ENCODE assay signal across 1 cellular context in the genomic region with DNA sequence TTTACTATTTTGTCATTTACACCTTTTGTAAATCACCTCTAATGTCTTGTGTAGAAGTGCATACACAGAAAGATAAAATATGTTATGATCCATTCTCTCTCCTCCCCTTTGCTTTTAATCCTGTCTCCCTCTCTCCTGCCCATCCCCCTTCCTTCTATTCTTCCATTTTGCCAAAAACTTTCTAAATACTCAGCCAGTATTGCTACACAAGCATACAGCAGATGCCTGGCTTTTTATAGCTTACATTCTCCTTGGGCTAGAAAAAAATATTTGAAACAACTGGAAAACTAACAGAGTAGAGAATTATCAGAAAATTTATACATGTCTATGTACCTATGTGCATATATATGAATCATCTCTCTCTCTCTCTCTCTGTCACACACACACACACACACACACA.
TF ChIP-seq lines count a peak whose summit lies in the region.

No MANE protein-coding gene starts in this region.

TF ChIP-seq in H1, 55 proteins besides CTCF, POLR2A, EP300 and RAD21 (continued from another document):
- TF ChIP-seq, protein P1, sequence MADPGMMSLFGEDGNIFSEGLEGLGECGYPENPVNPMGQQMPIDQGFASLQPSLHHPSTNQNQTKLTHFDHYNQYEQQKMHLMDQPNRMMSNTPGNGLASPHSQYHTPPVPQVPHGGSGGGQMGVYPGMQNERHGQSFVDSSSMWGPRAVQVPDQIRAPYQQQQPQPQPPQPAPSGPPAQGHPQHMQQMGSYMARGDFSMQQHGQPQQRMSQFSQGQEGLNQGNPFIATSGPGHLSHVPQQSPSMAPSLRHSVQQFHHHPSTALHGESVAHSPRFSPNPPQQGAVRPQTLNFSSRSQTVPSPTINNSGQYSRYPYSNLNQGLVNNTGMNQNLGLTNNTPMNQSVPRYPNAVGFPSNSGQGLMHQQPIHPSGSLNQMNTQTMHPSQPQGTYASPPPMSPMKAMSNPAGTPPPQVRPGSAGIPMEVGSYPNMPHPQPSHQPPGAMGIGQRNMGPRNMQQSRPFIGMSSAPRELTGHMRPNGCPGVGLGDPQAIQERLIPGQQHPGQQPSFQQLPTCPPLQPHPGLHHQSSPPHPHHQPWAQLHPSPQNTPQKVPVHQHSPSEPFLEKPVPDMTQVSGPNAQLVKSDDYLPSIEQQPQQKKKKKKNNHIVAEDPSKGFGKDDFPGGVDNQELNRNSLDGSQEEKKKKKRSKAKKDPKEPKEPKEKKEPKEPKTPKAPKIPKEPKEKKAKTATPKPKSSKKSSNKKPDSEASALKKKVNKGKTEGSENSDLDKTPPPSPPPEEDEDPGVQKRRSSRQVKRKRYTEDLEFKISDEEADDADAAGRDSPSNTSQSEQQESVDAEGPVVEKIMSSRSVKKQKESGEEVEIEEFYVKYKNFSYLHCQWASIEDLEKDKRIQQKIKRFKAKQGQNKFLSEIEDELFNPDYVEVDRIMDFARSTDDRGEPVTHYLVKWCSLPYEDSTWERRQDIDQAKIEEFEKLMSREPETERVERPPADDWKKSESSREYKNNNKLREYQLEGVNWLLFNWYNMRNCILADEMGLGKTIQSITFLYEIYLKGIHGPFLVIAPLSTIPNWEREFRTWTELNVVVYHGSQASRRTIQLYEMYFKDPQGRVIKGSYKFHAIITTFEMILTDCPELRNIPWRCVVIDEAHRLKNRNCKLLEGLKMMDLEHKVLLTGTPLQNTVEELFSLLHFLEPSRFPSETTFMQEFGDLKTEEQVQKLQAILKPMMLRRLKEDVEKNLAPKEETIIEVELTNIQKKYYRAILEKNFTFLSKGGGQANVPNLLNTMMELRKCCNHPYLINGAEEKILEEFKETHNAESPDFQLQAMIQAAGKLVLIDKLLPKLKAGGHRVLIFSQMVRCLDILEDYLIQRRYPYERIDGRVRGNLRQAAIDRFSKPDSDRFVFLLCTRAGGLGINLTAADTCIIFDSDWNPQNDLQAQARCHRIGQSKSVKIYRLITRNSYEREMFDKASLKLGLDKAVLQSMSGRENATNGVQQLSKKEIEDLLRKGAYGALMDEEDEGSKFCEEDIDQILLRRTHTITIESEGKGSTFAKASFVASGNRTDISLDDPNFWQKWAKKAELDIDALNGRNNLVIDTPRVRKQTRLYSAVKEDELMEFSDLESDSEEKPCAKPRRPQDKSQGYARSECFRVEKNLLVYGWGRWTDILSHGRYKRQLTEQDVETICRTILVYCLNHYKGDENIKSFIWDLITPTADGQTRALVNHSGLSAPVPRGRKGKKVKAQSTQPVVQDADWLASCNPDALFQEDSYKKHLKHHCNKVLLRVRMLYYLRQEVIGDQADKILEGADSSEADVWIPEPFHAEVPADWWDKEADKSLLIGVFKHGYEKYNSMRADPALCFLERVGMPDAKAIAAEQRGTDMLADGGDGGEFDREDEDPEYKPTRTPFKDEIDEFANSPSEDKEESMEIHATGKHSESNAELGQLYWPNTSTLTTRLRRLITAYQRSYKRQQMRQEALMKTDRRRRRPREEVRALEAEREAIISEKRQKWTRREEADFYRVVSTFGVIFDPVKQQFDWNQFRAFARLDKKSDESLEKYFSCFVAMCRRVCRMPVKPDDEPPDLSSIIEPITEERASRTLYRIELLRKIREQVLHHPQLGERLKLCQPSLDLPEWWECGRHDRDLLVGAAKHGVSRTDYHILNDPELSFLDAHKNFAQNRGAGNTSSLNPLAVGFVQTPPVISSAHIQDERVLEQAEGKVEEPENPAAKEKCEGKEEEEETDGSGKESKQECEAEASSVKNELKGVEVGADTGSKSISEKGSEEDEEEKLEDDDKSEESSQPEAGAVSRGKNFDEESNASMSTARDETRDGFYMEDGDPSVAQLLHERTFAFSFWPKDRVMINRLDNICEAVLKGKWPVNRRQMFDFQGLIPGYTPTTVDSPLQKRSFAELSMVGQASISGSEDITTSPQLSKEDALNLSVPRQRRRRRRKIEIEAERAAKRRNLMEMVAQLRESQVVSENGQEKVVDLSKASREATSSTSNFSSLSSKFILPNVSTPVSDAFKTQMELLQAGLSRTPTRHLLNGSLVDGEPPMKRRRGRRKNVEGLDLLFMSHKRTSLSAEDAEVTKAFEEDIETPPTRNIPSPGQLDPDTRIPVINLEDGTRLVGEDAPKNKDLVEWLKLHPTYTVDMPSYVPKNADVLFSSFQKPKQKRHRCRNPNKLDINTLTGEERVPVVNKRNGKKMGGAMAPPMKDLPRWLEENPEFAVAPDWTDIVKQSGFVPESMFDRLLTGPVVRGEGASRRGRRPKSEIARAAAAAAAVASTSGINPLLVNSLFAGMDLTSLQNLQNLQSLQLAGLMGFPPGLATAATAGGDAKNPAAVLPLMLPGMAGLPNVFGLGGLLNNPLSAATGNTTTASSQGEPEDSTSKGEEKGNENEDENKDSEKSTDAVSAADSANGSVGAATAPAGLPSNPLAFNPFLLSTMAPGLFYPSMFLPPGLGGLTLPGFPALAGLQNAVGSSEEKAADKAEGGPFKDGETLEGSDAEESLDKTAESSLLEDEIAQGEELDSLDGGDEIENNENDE (IDR thresholded peaks at IDR 0.05; ENCODE audit: insufficient replicate concordance, low read length): no peak
- TF ChIP-seq SRF (IDR thresholded peaks at IDR 0.05; ENCODE audit: low read depth, low read length) (no peak), NRF1 (IDR thresholded peaks at IDR 0.05; ENCODE audit: low read depth, low read length) (no peak), BCL11A (IDR thresholded peaks at IDR 0.05; ENCODE audit: low read depth in 2 of 2, low read length in 2 of 2) (no peak)
